ENCODE assay signal across 20 cellular contexts in the genomic region with DNA sequence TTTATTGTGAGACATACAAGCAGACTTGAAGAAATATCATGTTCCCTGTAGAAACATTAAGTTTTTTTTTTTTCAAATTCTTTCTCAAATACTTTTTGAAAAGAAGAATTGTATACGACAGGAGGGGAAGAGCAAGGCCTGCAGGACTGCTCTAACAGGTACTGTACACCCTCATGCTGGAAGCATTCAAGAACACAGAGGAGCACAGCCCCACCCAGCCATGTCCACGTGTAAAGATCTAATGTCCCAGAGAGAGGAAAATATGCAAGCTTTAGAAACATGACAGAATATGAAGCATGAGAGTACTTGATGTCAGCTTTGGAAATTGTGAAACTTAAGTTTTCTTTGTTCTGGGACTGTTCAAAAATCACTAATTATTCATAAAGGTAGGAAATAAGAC.
DNase-seq lines count a peak whose midpoint lies in the region; ATAC-seq, FAIRE-seq and TF ChIP-seq lines count a peak whose summit lies in the region.
"Had no signal": no experiment of that assay in that cellular context is flagged by ENCODE, and none has a peak within 500 bp of the region (broad histone marks: within the 10 kb centered on the region; RNA-seq: fewer than 3 reads in every experiment).

No MANE protein-coding gene starts in this region.

- TF ChIP-seq RAD21 in A549 (conservative IDR thresholded peaks at IDR 0.05 in 1 of 2, IDR thresholded peaks at IDR 0.05 in 1 of 2), result no peak; a peak in 2 of 5 replicates
- peak; percentile 32; the same call in 1 of the 2 replicates for TF ChIP-seq RAD21 in HCT116 (IDR thresholded peaks at IDR 0.05; ENCODE audit: low read depth)

- H2AK5ac ChIP-seq in mesenchymal stem cell (ENCODE audit: low read length, severe bottlenecking), result peak overlapping the region; percentile 77

- no peak overlapping the region for H3K4me3 Mint-ChIP-seq in endothelial cell (ENCODE audit: unreplicated experiment)
- H3K4me3 Mint-ChIP-seq: CD4-positive, CD25-positive, alpha-beta regulatory T cell; H9 had no signal

- H4K91ac ChIP-seq in mesenchymal stem cell (ENCODE audit: low read length), result no peak overlapping the region

- TF ChIP-seq POLR2A in A549 (IDR thresholded peaks at IDR 0.05; ENCODE audit: low read length) (no peak), HCT116 (IDR thresholded peaks at IDR 0.05; ENCODE audit: borderline replicate concordance, extremely low read depth, insufficient read depth, insufficient read length) (no peak)

- no peak for TF ChIP-seq EP300 in A549 (IDR thresholded peaks at IDR 0.05)

- no peak overlapping the region for H2BK5ac ChIP-seq in mesenchymal stem cell (ENCODE audit: low read depth, low read length, poor library complexity, severe bottlenecking)

- H3K4me3 ChIP-seq in A549 (no peak overlapping the region), HCT116 (replicated peaks in 1 of 2; ENCODE audit: low read depth in 1 of 2, low read length in 2 of 2) (no peak overlapping the region), mesenchymal stem cell (ENCODE audit: insufficient read depth in 1 of 2, low read depth in 1 of 2, low read length in 2 of 2) (no peak overlapping the region)

- no peak overlapping the region for H3K4ac ChIP-seq in mesenchymal stem cell (ENCODE audit: low read depth in 1 of 2, low read length in 2 of 2)

- CTCF ChIA-PET in A549 (lab: Yijun Ruan, JAX) (interaction anchor here (0.7 to 1.3 kb wide), 4 partner anchors 8 to 1033 kb away, joined by 3 to 4 read pairs (median 4); no protein-coding TSS in a partner anchor), HCT116 (lab: Charles Lee) (no interaction called here)

- H3K4me1 Mint-ChIP-seq in endothelial cell (ENCODE audit: unreplicated experiment), result peaks cover 35% of the 10 kb centered on the region
- H3K4me1 Mint-ChIP-seq: CD4-positive, CD25-positive, alpha-beta regulatory T cell had no signal

- H3K36me3 ChIP-seq in HCT116 (ENCODE audit: control insufficient read depth in 1 of 2, insufficient read depth in 2 of 2, low read length in 2 of 2), result no peaks in the 10 kb centered on the region
- H3K36me3 ChIP-seq in mesenchymal stem cell (ENCODE audit: control insufficient read depth in 1 of 2, insufficient read depth in 2 of 2, low read depth in 1 of 2, low read length in 2 of 2), result no peaks in the 10 kb centered on the region
- H3K36me3 ChIP-seq: BE2C had no signal

- no TSS peak for BruUV-seq in HCT116 (replicated peaks; lab: Mats Ljungman, UMichigan)

- intact Hi-C loops in HCT116 (cut with micrococcal nuclease), result no loop called here

- POLR2A ChIA-PET in A549 (lab: Yijun Ruan, JAX) (no interaction called here), HCT116 (lab: Charles Lee) (no interaction called here)

- no peaks in the 10 kb centered on the region for H3K9me3 ChIP-seq in A549
- no peaks in the 10 kb centered on the region for H3K9me3 ChIP-seq in HCT116 (ENCODE audit: control insufficient read depth in 1 of 2, insufficient read depth in 1 of 2, low read depth in 1 of 2, low read length in 2 of 2)
- no peaks in the 10 kb centered on the region for H3K9me3 ChIP-seq in mesenchymal stem cell (ENCODE audit: control insufficient read depth, low read length)
- H3K9me3 ChIP-seq: BE2C had no signal

- no peak overlapping the region for H2AFZ ChIP-seq in HCT116 (ENCODE audit: low read depth, low read length, poor library complexity, severe bottlenecking)
- H2AFZ ChIP-seq in mesenchymal stem cell (ENCODE audit: low read depth, low read length), result no peak overlapping the region

- H2BK15ac ChIP-seq in mesenchymal stem cell (ENCODE audit: low read depth, poor library complexity, severe bottlenecking), result no peak overlapping the region

- H4K8ac ChIP-seq in mesenchymal stem cell (ENCODE audit: low read length), result no peak overlapping the region

- H2BK120ac ChIP-seq in mesenchymal stem cell (ENCODE audit: low read depth, low read length), result no peak overlapping the region

- H3K79me2 ChIP-seq in HCT116 (ENCODE audit: insufficient read depth, low read length), result no peaks in the 10 kb centered on the region

- H3K4me2 ChIP-seq in A549, result no peak overlapping the region
- no peak overlapping the region for H3K4me2 ChIP-seq in HCT116 (ENCODE audit: low read length)
- no peak overlapping the region for H3K4me2 ChIP-seq in mesenchymal stem cell (ENCODE audit: low read length, poor library complexity, severe bottlenecking)
- H3K4me2 ChIP-seq: KMS-11 had no signal

- peak overlapping the region; percentile 99 for H3K27ac Mint-ChIP-seq in endothelial cell (ENCODE audit: unreplicated experiment)
- H3K27ac Mint-ChIP-seq: CD4-positive, CD25-positive, alpha-beta regulatory T cell; H9 had no signal

- no peak; the same call in 2 of the 3 replicates for TF ChIP-seq CTCF in A549 (IDR thresholded peaks at IDR 0.05)
- TF ChIP-seq CTCF in HCT116 (IDR thresholded peaks at IDR 0.05 in 2 of 3, conservative IDR thresholded peaks at IDR 0.05 in 1 of 3; ENCODE audit: borderline replicate concordance in 1 of 3, insufficient read depth in 1 of 3, low read depth in 2 of 3, low read length in 2 of 3), result no peak
- no peak for TF ChIP-seq CTCF in endothelial cell (IDR thresholded peaks at IDR 0.05; ENCODE audit: unreplicated experiment)

- H4K20me1 ChIP-seq in HCT116 (ENCODE audit: insufficient read depth), result no peaks in the 10 kb centered on the region

- H3K9me2 ChIP-seq in HCT116 (ENCODE audit: insufficient read depth), result no peaks in the 10 kb centered on the region; the same call in 1 of the 2 replicates

- ATAC-seq in A549, result no peak
- ATAC-seq in HCT116, result no peak
- no peak for ATAC-seq in HG02970 (IDR thresholded peaks at IDR 0.05; ENCODE audit: low FRiP score, unreplicated experiment)
- ATAC-seq: Panc1 had no signal

- no peak overlapping the region for H3K23ac ChIP-seq in mesenchymal stem cell (ENCODE audit: low read length in 2 of 2)

- H3K14ac ChIP-seq in mesenchymal stem cell (ENCODE audit: low read length in 2 of 2), result no peak overlapping the region

- H3K27me3 ChIP-seq in HCT116 (ENCODE audit: insufficient read depth, low read length) (no peaks in the 10 kb centered on the region), mesenchymal stem cell (ENCODE audit: control insufficient read depth in 1 of 2, insufficient read depth in 1 of 2, low read length in 2 of 2) (no peaks in the 10 kb centered on the region)
- H3K27me3 ChIP-seq: BE2C had no signal

- FAIRE-seq in A549 (lab: Jason Lieb, UNC), result no peak

- RAD21 ChIA-PET in HCT116 (lab: Charles Lee; ENCODE audit: low non-redundant PET in 1 of 2, low total read pairs in 2 of 2, uncharacterized antibody in 2 of 2, unreplicated experiment in 2 of 2), result no interaction called here

- H3K9me3 Mint-ChIP-seq in endothelial cell (ENCODE audit: unreplicated experiment), result no peaks in the 10 kb centered on the region

- no peak for DNase-seq in A549 (ENCODE audit: low read depth in 1 of 2, low spot score in 1 of 2)
- DNase-seq in HCT116 (ENCODE audit: low read depth, low spot score), result no peak
- DNase-seq in endothelial cell (ENCODE audit: low spot score), result no peak
- DNase-seq in mesenchymal stem cell, result peak; percentile 19
- DNase-seq in C1 segment of cervical spinal cord (lab: John Stamatoyannopoulos, UW), result no peak
- DNase-seq in SHP77 treated with DMSO at 0.1 percent for 48 hours (lab: John Stamatoyannopoulos, UW), result no peak
- DNase-seq in HUDEP-2 (lab: John Stamatoyannopoulos, UW; ENCODE audit: unreplicated experiment in 76 of 76), result no peak
- DNase-seq: BE2C; CD4-positive, CD25-positive, alpha-beta regulatory T cell; EL; H9; NCI-H1105; NCI-H146; NCI-H2029; NCI-H226; NCI-H524; NCI-H82 had no signal

- H3K36me3 Mint-ChIP-seq in endothelial cell (ENCODE audit: low read depth, unreplicated experiment), result peaks cover 7% of the 10 kb centered on the region
- H3K36me3 Mint-ChIP-seq: CD4-positive, CD25-positive, alpha-beta regulatory T cell had no signal

- H3K9ac ChIP-seq in HCT116 (ENCODE audit: low read length), result no peak overlapping the region
- H3K9ac ChIP-seq in mesenchymal stem cell (ENCODE audit: low read length), result peak overlapping the region; percentile 77
- H3K9ac ChIP-seq: KMS-11 had no signal

- H3K79me1 ChIP-seq in mesenchymal stem cell (replicated peaks; ENCODE audit: low read length, poor library complexity, severe bottlenecking), result no peaks in the 10 kb centered on the region

- peaks cover 2% of the 10 kb centered on the region for H3K27me3 Mint-ChIP-seq in endothelial cell (ENCODE audit: unreplicated experiment)

- H3K27ac ChIP-seq in A549, result no peak overlapping the region
- H3K27ac ChIP-seq in HCT116 (ENCODE audit: low read depth, low read length), result no peak overlapping the region
- H3K27ac ChIP-seq in mesenchymal stem cell (ENCODE audit: low read length, poor library complexity, severe bottlenecking), result no peak overlapping the region
- H3K27ac ChIP-seq: KMS-11 had no signal

- no peak overlapping the region for H2BK12ac ChIP-seq in mesenchymal stem cell (ENCODE audit: low read length in 2 of 2)

- H3K4me1 ChIP-seq in A549 (peaks cover 11% of the 10 kb centered on the region; the same call in 2 of the 3 replicates), HCT116 (ENCODE audit: control insufficient read depth in 1 of 2, insufficient read depth in 2 of 2, low read length in 2 of 2) (peaks cover 0 to 7% of the 10 kb centered on the region in 2 experiments; a peak in 2 of 4 replicates), mesenchymal stem cell (ENCODE audit: control insufficient read depth, insufficient read depth, low read depth, low read length) (peaks cover 4% of the 10 kb centered on the region)
- H3K4me1 ChIP-seq: BE2C had no signal

- H3K18ac ChIP-seq in mesenchymal stem cell (ENCODE audit: low read depth in 1 of 2, low read length in 2 of 2), result no peak overlapping the region

- WGBS in A549 (ENCODE audit: missing lambda C conversion rate), result 68% methylated on average over 2 of the region's 2 CpGs
- 83% methylated on average over 2 of the region's 2 CpGs for WGBS in mesenchymal stem cell

TF ChIP-seq in A549, 52 proteins besides CTCF, POLR2A, EP300 and RAD21:
- peak; percentile 27; the same call in 1 of the 3 replicates for TF ChIP-seq SMC3 (IDR thresholded peaks at IDR 0.05)
- no peak for TF ChIP-seq ZFP36 (IDR thresholded peaks at IDR 0.05; ENCODE audit: borderline replicate concordance, partially characterized antibody)
- TF ChIP-seq BHLHE40 (IDR thresholded peaks at IDR 0.05; ENCODE audit: low read depth, low read length), result no peak

TF ChIP-seq in HCT116, 20 proteins besides CTCF, POLR2A, EP300 and RAD21:
- TF ChIP-seq YY1 (IDR thresholded peaks at IDR 0.05; ENCODE audit: extremely low read depth, insufficient replicate concordance, low read depth, low read length), result no peak
- TF ChIP-seq SIN3A (IDR thresholded peaks at IDR 0.05; ENCODE audit: low read depth), result no peak
- no peak for TF ChIP-seq JUND (IDR thresholded peaks at IDR 0.05)
- TF ChIP-seq, protein P1, sequence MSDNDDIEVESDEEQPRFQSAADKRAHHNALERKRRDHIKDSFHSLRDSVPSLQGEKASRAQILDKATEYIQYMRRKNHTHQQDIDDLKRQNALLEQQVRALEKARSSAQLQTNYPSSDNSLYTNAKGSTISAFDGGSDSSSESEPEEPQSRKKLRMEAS (IDR thresholded peaks at IDR 0.05), result no peak
- no peak for TF ChIP-seq ELF1 (IDR thresholded peaks at IDR 0.05; ENCODE audit: borderline replicate concordance, low read depth)
- TF ChIP-seq POLR2AphosphoS5 (IDR thresholded peaks at IDR 0.05; ENCODE audit: low read depth, low read length), result no peak
- no peak for TF ChIP-seq FOSL1 (IDR thresholded peaks at IDR 0.05; ENCODE audit: low read depth)
- no peak for TF ChIP-seq EGR1 (IDR thresholded peaks at IDR 0.05; ENCODE audit: low read depth)
- no peak for TF ChIP-seq EZH2 (IDR thresholded peaks at IDR 0.05)
